ENCODE assay signal across 17 cellular contexts in genomic region chr14:92223027-92223426, GRCh38.
DNase-seq lines count a peak whose midpoint lies in the region; ATAC-seq and TF ChIP-seq lines count a peak whose summit lies in the region.
"Had no signal": no experiment of that assay in that cellular context is flagged by ENCODE, and none has a peak within 500 bp of the region (broad histone marks: within the 10 kb centered on the region; RNA-seq: fewer than 3 reads in every experiment).

No MANE protein-coding gene starts in this region.

- DNase-seq in Ammon's horn (ENCODE audit: low spot score) (peak; percentile 55), anterior cingulate cortex (lab: John Stamatoyannopoulos, UW) (peak in 32 of 58 donors; percentile 2 to 71 (median 27)), fibroblast of peridontal ligament (ENCODE audit: extremely low read depth) (peak; percentile 4), pons (ENCODE audit: low spot score) (peak; percentile 39), Peyer's patch (no peak)
- DNase-seq in activated CD4-positive, CD25-positive, alpha-beta regulatory T cell (lab: John Stamatoyannopoulos, UW), result no peak
- DNase-seq: AML-193; CD4-positive, CD25-positive, alpha-beta regulatory T cell; DMS79; GDM1; HCEC 1CT; NCI-H1436 treated with DMSO at 0.1 percent for 48 hours; NCI-H2081 treated with DMSO at 0.1 percent for 48 hours; NCI-H226; NCI-H526; OCI-M1 had no signal

- no peaks in the 10 kb centered on the region for H3K9me3 ChIP-seq in Peyer's patch

- TF ChIP-seq CTCF in Peyer's patch (IDR thresholded peaks at IDR 0.05), result no peak

- no peak overlapping the region for H3K27ac ChIP-seq in Peyer's patch

- H3K4me3 ChIP-seq in Peyer's patch, result no peak overlapping the region

- no peak for ATAC-seq in HG02678 (IDR thresholded peaks at IDR 0.05; ENCODE audit: unreplicated experiment)

- no peaks in the 10 kb centered on the region for H3K4me1 ChIP-seq in Peyer's patch

- no peaks in the 10 kb centered on the region for H3K36me3 ChIP-seq in Peyer's patch

- no peak for TF ChIP-seq POLR2A in Peyer's patch (IDR thresholded peaks at IDR 0.05)

- H3K27me3 ChIP-seq in Peyer's patch, result no peaks in the 10 kb centered on the region

Comparison
In these comparisons a context has a peak if more than half of its experiments do, and no peak if none do; other contexts are left out.
1. DNase-seq: peak in Ammon's horn (single experiment), anterior cingulate cortex (32 of 58), fibroblast of peridontal ligament (single experiment) and pons (single experiment); none in Peyer's patch (0 of 3) and activated CD4-positive, CD25-positive, alpha-beta regulatory T cell (0 of 4).